Comparison of ENCODE assay signal across 23 cellular contexts in the genomic region with DNA sequence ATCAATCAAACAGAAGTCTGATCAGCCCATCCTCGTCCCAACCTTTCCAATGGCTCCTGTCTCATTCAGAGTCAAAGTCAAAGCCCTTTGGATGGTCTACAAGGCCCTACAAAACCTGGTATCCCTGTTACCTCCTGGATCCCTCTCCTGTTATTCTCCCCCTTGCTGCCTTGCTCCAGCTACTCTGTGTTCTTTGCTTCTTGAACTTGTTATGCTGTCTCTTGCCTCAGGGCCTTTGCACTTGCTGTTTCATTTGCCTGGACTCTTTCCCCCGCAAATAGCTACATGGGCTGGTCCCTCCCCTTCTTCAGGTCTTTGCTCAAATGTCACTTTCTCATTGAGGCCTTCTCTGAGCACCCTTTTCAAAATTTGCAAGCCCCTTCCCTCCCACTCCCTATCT. TPM values are rescaled to one million over a fixed set of nuclear protein-coding genes. Genes with fewer than 3 reads are reported as not detected.
"Had no signal": no experiment of that assay in that cellular context is flagged by ENCODE, and none has a peak within 500 bp of the region (broad histone marks: within the 10 kb centered on the region; RNA-seq: fewer than 3 reads in every experiment).

No MANE protein-coding gene starts in this region.

- H3K4me1 ChIP-seq: colonic mucosa, gastrocnemius medialis, psoas muscle, testis had no signal

- H3K4me3 Mint-ChIP-seq: mesothelial cell of epicardium; naive B cell; nephron; stimulated activated naive B cell treated with anti-CD40 and anti-IgM and Interleukin-4, amounts not matched to agents 10 μg/mL and 1 μg/mL and 100 μg/mL, for 72 hours; stimulated activated naive CD8-positive, alpha-beta T cell treated with anti-CD3 and anti-CD28 coated beads, Interleukin-15, amount 100 ng/mL, for 72 hours had no signal

- H3K36me3 ChIP-seq: colonic mucosa, esophagus muscularis mucosa, gastrocnemius medialis, tibial nerve had no signal

- H3K36me3 Mint-ChIP-seq: mesothelial cell of epicardium; naive B cell; stimulated activated naive B cell treated with anti-CD40 and anti-IgM and Interleukin-4, amounts not matched to agents 10 μg/mL and 1 μg/mL and 100 μg/mL, for 72 hours had no signal

- ATAC-seq: gastrocnemius medialis; left lobe of liver; psoas muscle; sciatic nerve; stimulated activated naive B cell treated with anti-CD40 and anti-IgM and Interleukin-4, amounts not matched to agents 10 μg/mL and 1 μg/mL and 100 μg/mL, for 72 hours; stimulated activated naive CD8-positive, alpha-beta T cell treated with anti-CD3 and anti-CD28 coated beads, Interleukin-15, amount 100 ng/mL, for 72 hours had no signal

- H3K4me3 ChIP-seq: colonic mucosa, dorsolateral prefrontal cortex, esophagus muscularis mucosa, gastrocnemius medialis, psoas muscle, skin epidermis, testis, tibial nerve had no signal

- H3K27ac Mint-ChIP-seq: mesothelial cell of epicardium; nephron; stimulated activated naive B cell treated with anti-CD40 and anti-IgM and Interleukin-4, amounts not matched to agents 10 μg/mL and 1 μg/mL and 100 μg/mL, for 72 hours; stimulated activated naive CD8-positive, alpha-beta T cell treated with anti-CD3 and anti-CD28 coated beads, Interleukin-15, amount 100 ng/mL, for 72 hours had no signal

- H3K9me3 ChIP-seq: colonic mucosa, esophagus muscularis mucosa, gastrocnemius medialis, psoas muscle, testis, tibial nerve had no signal

- DNase-seq: colonic mucosa; dorsolateral prefrontal cortex; effector CD8-positive, alpha-beta T cell; gastrocnemius medialis; glutamatergic neuron; islet precursor cell; naive B cell; psoas muscle; retina; stimulated activated CD4-positive, alpha-beta T cell treated with anti-CD3 and anti-CD28 coated beads, Interleukin-2, amount 100 ng/mL, for 24 hours; stimulated activated CD4-positive, alpha-beta T cell treated with anti-CD3 and anti-CD28 coated beads, Interleukin-4, amount 100 ng/mL, for 4 hours; stimulated activated naive B cell treated with anti-CD40 and anti-IgM and Interleukin-4, amounts not matched to agents 10 μg/mL and 1 μg/mL and 100 μg/mL, for 72 hours; stimulated activated naive CD8-positive, alpha-beta T cell treated with anti-CD3 and anti-CD28 coated beads, Interleukin-15, amount 100 ng/mL, for 72 hours; testis had no signal

- H3K9me3 Mint-ChIP-seq: mesothelial cell of epicardium; nephron; stimulated activated naive B cell treated with anti-CD40 and anti-IgM and Interleukin-4, amounts not matched to agents 10 μg/mL and 1 μg/mL and 100 μg/mL, for 72 hours; stimulated activated naive CD8-positive, alpha-beta T cell treated with anti-CD3 and anti-CD28 coated beads, Interleukin-15, amount 100 ng/mL, for 72 hours had no signal

RNA-seq across cellular contexts. Expression of a gene that starts 1.4 kb away (rescaled TPM):
- total RNA-seq: fibroblast of villous mesenchyme, osteoblast had no signal
